ENCODE assay signal across 1 cellular context in genomic region chr17:40500709-40501108, GRCh38.
TF ChIP-seq lines count a peak whose summit lies in the region.

No MANE protein-coding gene starts in this region.

TF ChIP-seq in H1, 55 proteins besides CTCF, POLR2A, EP300 and RAD21:
- no peak for TF ChIP-seq RXRA (IDR thresholded peaks at IDR 0.05; ENCODE audit: insufficient read depth, low read depth, low read length)
- TF ChIP-seq SIN3A (conservative IDR thresholded peaks at IDR 0.05 in 1 of 2, IDR thresholded peaks at IDR 0.05 in 1 of 2; ENCODE audit: low read depth in 1 of 2, low read length in 2 of 2), result no peak
- TF ChIP-seq CHD1 (IDR thresholded peaks at IDR 0.05; ENCODE audit: low read depth, low read length), result no peak
- TF ChIP-seq CHD2 (IDR thresholded peaks at IDR 0.05; ENCODE audit: low read length), result no peak
- no peak for TF ChIP-seq RNF2 (IDR thresholded peaks at IDR 0.05; ENCODE audit: borderline replicate concordance, low read depth, low read length, missing control alignments, poor library complexity, severe bottlenecking)
- no peak for TF ChIP-seq CBX5 (IDR thresholded peaks at IDR 0.05; ENCODE audit: low read depth, low read length)
- no peak for TF ChIP-seq SUZ12 (IDR thresholded peaks at IDR 0.05; ENCODE audit: low read length)
- no peak for TF ChIP-seq KDM4A (IDR thresholded peaks at IDR 0.05; ENCODE audit: low read depth, low read length, severe bottlenecking)
- TF ChIP-seq JUN (IDR thresholded peaks at IDR 0.05; ENCODE audit: low read depth, low read length), result no peak
- no peak for TF ChIP-seq FOSL1 (IDR thresholded peaks at IDR 0.05; ENCODE audit: insufficient read depth, low read depth, low read length)
TF ChIP-seq in H1: peak in this region for 0.
